In genomic region chr6:112481256-112481655, GRCh38 we compare ENCODE assay signal across 17 cellular contexts.
DNase-seq lines count a peak whose midpoint lies in the region; FAIRE-seq and TF ChIP-seq lines count a peak whose summit lies in the region.
"Had no signal": no experiment of that assay in that cellular context is flagged by ENCODE, and none has a peak within 500 bp of the region (broad histone marks: within the 10 kb centered on the region; RNA-seq: fewer than 3 reads in every experiment).

No MANE protein-coding gene starts in this region.

- FAIRE-seq in astrocyte (lab: Jason Lieb, UNC): peak; percentile 45
- FAIRE-seq: G401.6, GM12891, H1 had no signal

- no peaks in the 10 kb centered on the region for H3K27me3 Mint-ChIP-seq in astrocyte (ENCODE audit: low read depth, unreplicated experiment)
- H3K27me3 Mint-ChIP-seq: B cell had no signal

- H4K20me1 ChIP-seq in astrocyte (ENCODE audit: insufficient read depth, low read length): no peaks in the 10 kb centered on the region
- no peaks in the 10 kb centered on the region for H4K20me1 ChIP-seq in smooth muscle cell (ENCODE audit: low read depth)
- H4K20me1 ChIP-seq: BLaER1 treated with 17β-estradiol and CSF1 and Interleukin-3, amounts not matched to agents 10 nM and 100 nM had no signal

- no peak overlapping the region for H3K4me2 ChIP-seq in astrocyte (ENCODE audit: low read length)
- H3K4me2 ChIP-seq in smooth muscle cell: no peak overlapping the region
- H3K4me2 ChIP-seq: BLaER1 treated with 17β-estradiol and CSF1 and Interleukin-3, amounts not matched to agents 10 nM and 100 nM had no signal

- H3F3A ChIP-seq in smooth muscle cell (ENCODE audit: low read depth): no peaks in the 10 kb centered on the region

- H3K36me3 ChIP-seq in astrocyte (ENCODE audit: insufficient read depth, low read length) (no peaks in the 10 kb centered on the region), smooth muscle cell (ENCODE audit: low read depth) (no peaks in the 10 kb centered on the region)
- H3K36me3 ChIP-seq: BLaER1 treated with 17β-estradiol and CSF1 and Interleukin-3, amounts not matched to agents 10 nM and 100 nM; HAP-1 had no signal

- H3K79me2 ChIP-seq in astrocyte (ENCODE audit: insufficient read depth, low read length) (no peaks in the 10 kb centered on the region), smooth muscle cell (ENCODE audit: low read depth) (no peaks in the 10 kb centered on the region)

- H3K4me3 Mint-ChIP-seq in astrocyte (ENCODE audit: unreplicated experiment): no peak overlapping the region
- H3K4me3 Mint-ChIP-seq: B cell; CD8-positive, alpha-beta T cell had no signal

- H3K36me3 Mint-ChIP-seq in astrocyte (ENCODE audit: low read depth, unreplicated experiment): no peaks in the 10 kb centered on the region
- H3K36me3 Mint-ChIP-seq: CD8-positive, alpha-beta T cell had no signal

- no peak overlapping the region for H3K27ac ChIP-seq in astrocyte (ENCODE audit: low read depth, low read length)
- H3K27ac ChIP-seq in smooth muscle cell (ENCODE audit: low read depth): peak overlapping the region; percentile 73
- H3K27ac ChIP-seq: BLaER1 treated with 17β-estradiol and CSF1 and Interleukin-3, amounts not matched to agents 10 nM and 100 nM had no signal

- H3K27ac Mint-ChIP-seq in astrocyte (ENCODE audit: unreplicated experiment): no peak overlapping the region
- H3K27ac Mint-ChIP-seq: B cell; CD8-positive, alpha-beta T cell had no signal

- TF ChIP-seq POLR2A in lower leg skin (IDR thresholded peaks at IDR 0.05): no peak

- H3K4me1 ChIP-seq in astrocyte (ENCODE audit: insufficient read depth, low read length) (no peaks in the 10 kb centered on the region), smooth muscle cell (ENCODE audit: low read depth) (no peaks in the 10 kb centered on the region)

- H3K27me3 ChIP-seq in astrocyte (ENCODE audit: insufficient read depth, low read length): no peaks in the 10 kb centered on the region
- H3K27me3 ChIP-seq in smooth muscle cell (ENCODE audit: low read depth): no peaks in the 10 kb centered on the region
- H3K27me3 ChIP-seq: BLaER1 treated with 17β-estradiol and CSF1 and Interleukin-3, amounts not matched to agents 10 nM and 100 nM had no signal

- 95% methylated on average over 2 of the region's 2 CpGs for WGBS in smooth muscle cell (ENCODE audit: low lambda C conversion rate)
- whole genome bisulfite sequencing in lower leg skin, 2 donors: 64 to 77% methylated on average over 2 of the region's 2 CpGs

- intact Hi-C loops in lower leg skin (cut with DNase I; ENCODE audit: low total_unique reads): no loop called here

- DNase-seq in AG10803 (ENCODE audit: low read depth) (peak; percentile 78), astrocyte (ENCODE audit: low read depth) (no peak), fibroblast of the aortic adventitia (ENCODE audit: low read depth) (peak; percentile 12), smooth muscle cell (lab: John Stamatoyannopoulos, UW; ENCODE audit: unreplicated experiment) (no peak), lower leg skin (ENCODE audit: low spot score in 2 of 2) (no peak), DMS114 treated with DMSO at 0.1 percent for 48 hours (lab: John Stamatoyannopoulos, UW; ENCODE audit: unreplicated experiment) (no peak), HCEC 1CT (no peak)
- DNase-seq: 8988T; Calu3; CD8-positive, alpha-beta T cell; DMS 273 treated with DMSO at 0.1 percent for 48 hours had no signal

- H2AFZ ChIP-seq in astrocyte (ENCODE audit: low read depth, low read length) (no peak overlapping the region), smooth muscle cell (ENCODE audit: low read depth) (no peak overlapping the region)

- no peak for TF ChIP-seq CTCF in AG10803 (conservative IDR thresholded peaks at IDR 0.05; ENCODE audit: low read length)
- no peak for TF ChIP-seq CTCF in astrocyte (IDR thresholded peaks at IDR 0.05; ENCODE audit: insufficient read depth, low read depth, low read length)
- no peak for TF ChIP-seq CTCF in fibroblast of the aortic adventitia (IDR thresholded peaks at IDR 0.05; ENCODE audit: insufficient read depth, low read length)
- no peak for TF ChIP-seq CTCF in smooth muscle cell (IDR thresholded peaks at IDR 0.05; ENCODE audit: borderline replicate concordance, insufficient read depth, poor library complexity, severe bottlenecking)
- TF ChIP-seq CTCF in lower leg skin (IDR thresholded peaks at IDR 0.05): no peak

- H3K9me3 Mint-ChIP-seq in astrocyte (ENCODE audit: unreplicated experiment): peaks cover 3% of the 10 kb centered on the region
- H3K9me3 Mint-ChIP-seq: CD8-positive, alpha-beta T cell had no signal

- H3K9me3 ChIP-seq in astrocyte (ENCODE audit: insufficient read depth, low read depth, low read length): no peaks in the 10 kb centered on the region
- H3K9me3 ChIP-seq in smooth muscle cell (replicated peaks; ENCODE audit: low read depth): no peaks in the 10 kb centered on the region
- H3K9me3 ChIP-seq: HAP-1 had no signal

- H3K9ac ChIP-seq in astrocyte (ENCODE audit: low read length) (no peak overlapping the region), smooth muscle cell (ENCODE audit: low read depth) (no peak overlapping the region)
- H3K9ac ChIP-seq: BLaER1 treated with 17β-estradiol and CSF1 and Interleukin-3, amounts not matched to agents 10 nM and 100 nM had no signal

- H3K4me3 ChIP-seq in AG10803 (ENCODE audit: low read length) (no peak overlapping the region), astrocyte (ENCODE audit: insufficient read depth, low read depth, low read length) (no peak overlapping the region), fibroblast of the aortic adventitia (ENCODE audit: low read depth, low read length) (no peak overlapping the region), smooth muscle cell (no peak overlapping the region), lower leg skin (ENCODE audit: low read depth, poor library complexity, severe bottlenecking) (no peak overlapping the region)
- H3K4me3 ChIP-seq: BLaER1 treated with 17β-estradiol and CSF1 and Interleukin-3, amounts not matched to agents 10 nM and 100 nM; HAP-1 had no signal

- H3K4me1 Mint-ChIP-seq in astrocyte (ENCODE audit: low read depth, unreplicated experiment): peaks cover 2% of the 10 kb centered on the region
- H3K4me1 Mint-ChIP-seq: B cell had no signal

Comparison
In these comparisons a context has a peak if more than half of its experiments do, and no peak if none do; other contexts are left out.
1. DNase-seq: peak in AG10803 (single experiment) and fibroblast of the aortic adventitia (single experiment); none in astrocyte (single experiment), smooth muscle cell (single experiment), lower leg skin (0 of 2), DMS114 treated with DMSO at 0.1 percent for 48 hours (single experiment) and HCEC 1CT (single experiment).